In the genomic region with DNA sequence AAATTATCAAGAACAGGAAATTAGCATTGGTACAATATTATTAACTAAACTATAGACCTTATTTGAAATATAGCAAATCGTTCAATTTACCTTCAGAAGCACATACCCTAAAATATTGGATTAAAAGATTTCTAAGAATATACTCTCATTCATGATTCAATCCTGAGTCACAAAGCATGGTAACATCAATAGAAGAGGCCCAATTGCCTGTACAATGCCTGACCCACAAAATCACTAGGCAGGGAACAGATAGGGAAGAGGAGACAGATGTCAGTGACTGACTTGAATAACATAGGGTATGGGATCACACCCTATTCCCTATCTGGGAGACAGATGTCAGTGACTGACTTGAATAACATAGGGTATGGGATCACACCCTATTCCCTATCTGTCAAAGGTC, we compare ENCODE assay signal across 19 cellular contexts.
DNase-seq lines count a peak whose midpoint lies in the region; TF ChIP-seq lines count a peak whose summit lies in the region.
"Had no signal": no experiment of that assay in that cellular context is flagged by ENCODE, and none has a peak within 500 bp of the region (broad histone marks: within the 10 kb centered on the region; RNA-seq: fewer than 3 reads in every experiment).

No MANE protein-coding gene starts in this region.

- H3K9me3 ChIP-seq in smooth muscle cell (replicated peaks; ENCODE audit: low read depth), result no peaks in the 10 kb centered on the region
- H3K9me3 ChIP-seq: SJCRH30 had no signal

- H2AFZ ChIP-seq in smooth muscle cell (ENCODE audit: low read depth), result no peak overlapping the region
- H2AFZ ChIP-seq: PC-9 had no signal

- peak overlapping the region; percentile 17 for H3K27ac ChIP-seq in smooth muscle cell (ENCODE audit: low read depth)
- H3K27ac ChIP-seq: PC-9, SJCRH30 had no signal

- 74% methylated on average over 1 of the region's 1 CpG for WGBS in smooth muscle cell (ENCODE audit: low lambda C conversion rate)

- no peak overlapping the region for H3K9ac ChIP-seq in smooth muscle cell (ENCODE audit: low read depth)

- no peak overlapping the region for H3K4me2 ChIP-seq in smooth muscle cell
- H3K4me2 ChIP-seq: PC-9 had no signal

- H3K4me3 ChIP-seq in epithelial cell of esophagus (ENCODE audit: low read length), result no peak overlapping the region
- no peak overlapping the region for H3K4me3 ChIP-seq in smooth muscle cell
- H3K4me3 ChIP-seq: PC-9, SJCRH30 had no signal

- H3F3A ChIP-seq in smooth muscle cell (ENCODE audit: low read depth), result no peaks in the 10 kb centered on the region

- H3K27me3 ChIP-seq in smooth muscle cell (ENCODE audit: low read depth), result no peaks in the 10 kb centered on the region

- DNase-seq in ELR (ENCODE audit: low read depth), result peak; percentile 60
- DNase-seq in HT1080 (ENCODE audit: low read depth), result peak; percentile 15
- peak; percentile 18 for DNase-seq in epithelial cell of esophagus (ENCODE audit: low read depth)
- no peak for DNase-seq in smooth muscle cell (lab: John Stamatoyannopoulos, UW; ENCODE audit: unreplicated experiment)
- no peak for DNase-seq in activated CD4-positive, alpha-beta T cell treated with anti-CD3 and anti-CD28 coated beads, Interleukin-2, amount 50 U/mL, for 1 hour
- no peak for DNase-seq in anterior cingulate cortex (lab: John Stamatoyannopoulos, UW)
- no peak for DNase-seq in stimulated activated CD4-positive, alpha-beta T cell treated with anti-CD3 and anti-CD28 coated beads, Interleukin-4, amount 100 ng/mL, for 4 hours
- DNase-seq: CD4-positive, alpha-beta T cell; DMS79; GOT3; IMR-90; Karpas-422; NCI-H1105 treated with DMSO at 0.1 percent for 48 hours; NCI-H1694 treated with DMSO at 0.1 percent for 48 hours; NCI-H2107; NCI-H226; NCI-H526; PC-9; SJCRH30 had no signal

- H4K20me1 ChIP-seq in smooth muscle cell (ENCODE audit: low read depth), result no peaks in the 10 kb centered on the region

- no peaks in the 10 kb centered on the region for H3K36me3 ChIP-seq in smooth muscle cell (ENCODE audit: low read depth)
- H3K36me3 ChIP-seq: SJCRH30 had no signal

- no peaks in the 10 kb centered on the region for H3K79me2 ChIP-seq in smooth muscle cell (ENCODE audit: low read depth)

- no peaks in the 10 kb centered on the region for H3K4me1 ChIP-seq in smooth muscle cell (ENCODE audit: low read depth)
- H3K4me1 ChIP-seq: SJCRH30 had no signal

- TF ChIP-seq CTCF in epithelial cell of esophagus (IDR thresholded peaks at IDR 0.05; ENCODE audit: insufficient read depth, low read depth, low read length, missing control alignments) (no peak), smooth muscle cell (IDR thresholded peaks at IDR 0.05; ENCODE audit: borderline replicate concordance, insufficient read depth, poor library complexity, severe bottlenecking) (no peak)

Comparison
In these comparisons a context has a peak if more than half of its experiments do, and no peak if none do; other contexts are left out.
1. DNase-seq: peak in ELR (single experiment), HT1080 (single experiment) and epithelial cell of esophagus (single experiment); none in smooth muscle cell (single experiment), activated CD4-positive, alpha-beta T cell treated with anti-CD3 and anti-CD28 coated beads, Interleukin-2, amount 50 U/mL, for 1 hour (single experiment), anterior cingulate cortex (0 of 58) and stimulated activated CD4-positive, alpha-beta T cell treated with anti-CD3 and anti-CD28 coated beads, Interleukin-4, amount 100 ng/mL, for 4 hours (0 of 2).